Comparison of ENCODE assay signal across 13 cellular contexts in genomic region chr11:44978279-44978960, GRCh38. TPM values are rescaled to one million over a fixed set of nuclear protein-coding genes. Genes with fewer than 3 reads are reported as not detected.
DNase-seq lines count a peak whose midpoint lies in the region; ATAC-seq, FAIRE-seq and TF ChIP-seq lines count a peak whose summit lies in the region.
"Had no signal": no experiment of that assay in that cellular context is flagged by ENCODE, and none has a peak within 500 bp of the region (broad histone marks: within the 10 kb centered on the region; RNA-seq: fewer than 3 reads in every experiment).

No MANE protein-coding gene starts in this region.

- H3K9me2 ChIP-seq in Loucy (replicated peaks; ENCODE audit: low read depth, low read length) = no peaks in the 10 kb centered on the region

- peak overlapping the region; percentile 18 for H3K27ac ChIP-seq in endodermal cell (ENCODE audit: low read depth, low read length)
- peak overlapping the region; percentile 60 to 95 (median 88) for H3K27ac ChIP-seq in pancreas
- H3K27ac ChIP-seq in gastrocnemius medialis = peak overlapping the region in 2 of 4 donors; percentile 46 to 58

- FAIRE-seq in pancreas (lab: Jason Lieb, UNC) = no peak
- FAIRE-seq: H54 had no signal

- TF ChIP-seq CTCF in Calu3 (IDR thresholded peaks at IDR 0.05; ENCODE audit: unreplicated experiment) = no peak
- no peak for TF ChIP-seq CTCF in Loucy (conservative IDR thresholded peaks at IDR 0.05; ENCODE audit: low read length)
- TF ChIP-seq CTCF in endodermal cell (conservative IDR thresholded peaks at IDR 0.05) = no peak
- TF ChIP-seq CTCF in pancreas (IDR thresholded peaks at IDR 0.05) = no peak
- TF ChIP-seq CTCF in gastrocnemius medialis (IDR thresholded peaks at IDR 0.05 in 4 of 5, conservative IDR thresholded peaks at IDR 0.05 in 1 of 5) = no peak

- H3K4me3 Mint-ChIP-seq in Calu3 (ENCODE audit: low read depth, unreplicated experiment) = no peak overlapping the region
- no peak overlapping the region for H3K4me3 Mint-ChIP-seq in endodermal cell

- H3K4me1 Mint-ChIP-seq in Calu3 (ENCODE audit: low read depth, unreplicated experiment) = no peaks in the 10 kb centered on the region
- peaks cover 12% of the 10 kb centered on the region for H3K4me1 Mint-ChIP-seq in endodermal cell

- H3K4me1 ChIP-seq in Loucy (ENCODE audit: insufficient read depth, low read length, poor library complexity, severe bottlenecking) (peaks cover 68% of the 10 kb centered on the region), endodermal cell (ENCODE audit: control insufficient read depth, insufficient read depth, low read length) (peaks cover 27% of the 10 kb centered on the region), pancreas (peaks cover 38 to 49% (median 44%) of the 10 kb centered on the region in 3 donors), gastrocnemius medialis (peaks cover 0 to 3% of the 10 kb centered on the region in 2 donors)

- H3F3A ChIP-seq in Loucy (ENCODE audit: low read depth) = no peaks in the 10 kb centered on the region

- H3K36me3 Mint-ChIP-seq in Calu3 (ENCODE audit: insufficient read depth, unreplicated experiment) (peaks cover 16% of the 10 kb centered on the region), endodermal cell (ENCODE audit: low read depth) (no peaks in the 10 kb centered on the region)
- H3K36me3 Mint-ChIP-seq: IgD-negative memory B cell had no signal

- in situ Hi-C loops in gastrocnemius medialis (cut with MboI; ENCODE audit: low sequenced_read_pairs in 4 of 4) = no loop called here

- no peaks in the 10 kb centered on the region for H3K36me3 ChIP-seq in Loucy (ENCODE audit: insufficient read depth, low read length)
- no peaks in the 10 kb centered on the region for H3K36me3 ChIP-seq in endodermal cell (ENCODE audit: control insufficient read depth, insufficient read depth, low read length)
- no peaks in the 10 kb centered on the region for H3K36me3 ChIP-seq in pancreas
- no peaks in the 10 kb centered on the region for H3K36me3 ChIP-seq in gastrocnemius medialis

- TSS peak; percentile 82 for BruUV-seq in Calu3 (replicated peaks; lab: Mats Ljungman, UMichigan)

- 60 to 78% methylated on average over 3 of the region's 3 CpGs for WGBS in endodermal cell (ENCODE audit: insufficient coverage in 1 of 2, insufficient read length in 1 of 2), 2 experiments
- 22 to 27% methylated on average over 3 of the region's 3 CpGs for WGBS in pancreas, 2 donors

- peak overlapping the region; percentile 60 for H2AFZ ChIP-seq in Loucy (ENCODE audit: low read length)

- H3K9me3 Mint-ChIP-seq in Calu3 (ENCODE audit: low read depth, unreplicated experiment) (no peaks in the 10 kb centered on the region), endodermal cell (peaks cover 3% of the 10 kb centered on the region)
- H3K9me3 Mint-ChIP-seq: IgD-negative memory B cell had no signal

- CTCF ChIA-PET in Calu3 (lab: Charles Lee) = interaction anchor here (0.6 to 1.7 kb wide), 9 partner anchors 16 to 985 kb away, joined by 3 to 14 read pairs (median 4); no protein-coding TSS in a partner anchor

- H3K27me3 ChIP-seq in Loucy (ENCODE audit: insufficient read depth, low read length, poor library complexity, severe bottlenecking) (no peaks in the 10 kb centered on the region), endodermal cell (ENCODE audit: control insufficient read depth, insufficient read depth, low read length, poor library complexity, severe bottlenecking) (no peaks in the 10 kb centered on the region), pancreas (no peaks in the 10 kb centered on the region), gastrocnemius medialis (no peaks in the 10 kb centered on the region)

- H3K79me2 ChIP-seq in Loucy (ENCODE audit: insufficient read depth, low read length) = no peaks in the 10 kb centered on the region

- H3K27me3 Mint-ChIP-seq in Calu3 (ENCODE audit: unreplicated experiment) = no peaks in the 10 kb centered on the region
- no peaks in the 10 kb centered on the region for H3K27me3 Mint-ChIP-seq in endodermal cell (ENCODE audit: insufficient read depth)

- peak overlapping the region; percentile 63 for H3K4me2 ChIP-seq in Loucy (ENCODE audit: low read depth, low read length, poor library complexity, severe bottlenecking)

- DNase-seq in Calu3 = no peak
- DNase-seq in endodermal cell = no peak
- DNase-seq in pancreas = no peak
- DNase-seq in SKM-1 treated with dmso at 0.1 percent for 144 hours (lab: John Stamatoyannopoulos, UW; ENCODE audit: unreplicated experiment) = no peak
- no peak for DNase-seq in 8988T
- no peak for DNase-seq in gastrocnemius medialis
- DNase-seq: glutamatergic neuron; NCI-H2227 treated with DMSO at 0.1 percent for 48 hours; stimulated activated CD4-positive, alpha-beta T cell treated with anti-CD3 and anti-CD28 coated beads, Interleukin-4, amount 100 ng/mL, for 24 hours; stimulated activated naive CD4-positive, alpha-beta T cell treated with Interleukin-2 at 50 U/mL for 16 hours had no signal

- intact Hi-C loops in Calu3 (cut with micrococcal nuclease; ENCODE audit: unreplicated experiment) (no loop called here), pancreas (cut with DNase I) (no loop called here), gastrocnemius medialis (cut with DNase I; ENCODE audit: low total_unique reads) (no loop called here)

- no peaks in the 10 kb centered on the region for H4K20me1 ChIP-seq in Loucy (ENCODE audit: insufficient read depth, low read length, poor library complexity, severe bottlenecking)

- H3K9ac ChIP-seq in Loucy (ENCODE audit: low read depth, low read length, poor library complexity, severe bottlenecking) = peak overlapping the region; percentile 31
- H3K9ac ChIP-seq in endodermal cell (ENCODE audit: extremely low read depth, low read length, poor library complexity, severe bottlenecking) = peak overlapping the region; percentile 71

- H3K4me3 ChIP-seq in Loucy (ENCODE audit: low read length, poor library complexity, severe bottlenecking) (peak overlapping the region; percentile 41), endodermal cell (ENCODE audit: low read length) (peak overlapping the region; percentile 21), pancreas (no peak overlapping the region), gastrocnemius medialis (no peak overlapping the region)

- no peak for TF ChIP-seq POLR2A in gastrocnemius medialis (IDR thresholded peaks at IDR 0.05)

- H3K9me3 ChIP-seq in Loucy (ENCODE audit: insufficient read depth, low read depth, low read length) = no peaks in the 10 kb centered on the region
- H3K9me3 ChIP-seq in endodermal cell (ENCODE audit: control insufficient read depth, low read length) = no peaks in the 10 kb centered on the region
- no peaks in the 10 kb centered on the region for H3K9me3 ChIP-seq in pancreas
- H3K9me3 ChIP-seq in gastrocnemius medialis = no peaks in the 10 kb centered on the region

- ATAC-seq in pancreas (peak in 3 of 4 donors; percentile 12 to 28 (median 26)), gastrocnemius medialis (no peak)

- H3K27ac Mint-ChIP-seq in Calu3 (ENCODE audit: unreplicated experiment) = no peak overlapping the region
- H3K27ac Mint-ChIP-seq in endodermal cell = no peak overlapping the region
- H3K27ac Mint-ChIP-seq: IgD-negative memory B cell had no signal

RNA-seq across cellular contexts. Expression of gene TP53I11, which starts 27.7 kb away (rescaled TPM):
- 27.8 and 69.5 TPM in 2 replicates for total RNA-seq in Calu3 (2022)
- 100 to 1,000 TPM; 136 to 203 TPM for total RNA-seq in endodermal cell
- 94.6 TPM for polyA plus RNA-seq in endodermal cell (2013, experiment 1 of 2)
- 91.2 TPM for polyA plus RNA-seq in endodermal cell (2013, experiment 2 of 2)
- 10 to 100 TPM; 22.3 to 40.2 (median 30.5) TPM for total RNA-seq in pancreas
- polyA plus RNA-seq in pancreas = 10 to 100 TPM; 18.8 to 29.2 TPM
- total RNA-seq in gastrocnemius medialis = 10 to 100 TPM in 3 of 4 donors, 1 to 10 TPM in 1; 5.4 to 17.2 (median 12.8) TPM

Comparison
In these comparisons a context has a peak if more than half of its experiments do, and no peak if none do; other contexts are left out.
1. H3K4me3 ChIP-seq: peak in Loucy (single experiment) and endodermal cell (single experiment); none in pancreas (0 of 4) and gastrocnemius medialis (0 of 4).
2. ATAC-seq: peak in pancreas (3 of 4); none in gastrocnemius medialis (0 of 2).